Comparison of ENCODE assay signal across 9 cellular contexts in the genomic region with DNA sequence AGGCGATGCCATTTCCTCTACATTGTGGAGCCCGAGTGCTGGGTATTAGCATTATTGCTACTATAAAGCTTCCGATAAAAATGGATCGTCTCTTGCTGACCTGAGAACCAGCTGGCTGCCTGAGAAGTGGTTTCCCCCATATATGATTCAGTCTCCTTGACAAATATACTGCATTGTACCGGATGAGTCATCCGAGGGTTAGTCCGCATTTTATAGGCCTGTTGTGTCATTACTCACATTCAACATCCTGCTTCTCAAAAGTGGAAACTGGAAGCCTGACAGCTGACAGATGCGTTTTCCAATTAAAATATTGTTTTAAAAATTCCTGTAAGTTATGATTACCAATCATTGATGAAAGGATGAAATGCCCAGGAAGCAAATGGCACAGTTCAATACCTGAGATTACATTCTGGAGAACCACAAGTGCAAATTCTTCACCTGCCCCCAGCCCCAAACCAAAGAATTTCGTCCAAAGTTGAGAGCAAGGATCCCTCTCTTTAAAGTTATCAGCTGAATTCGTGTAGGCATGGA.
DNase-seq lines count a peak whose midpoint lies in the region; ATAC-seq, FAIRE-seq and TF ChIP-seq lines count a peak whose summit lies in the region.
"Had no signal": no experiment of that assay in that cellular context is flagged by ENCODE, and none has a peak within 500 bp of the region (broad histone marks: within the 10 kb centered on the region; RNA-seq: fewer than 3 reads in every experiment).

No MANE protein-coding gene starts in this region.

- TF ChIP-seq RAD21 in A549 (conservative IDR thresholded peaks at IDR 0.05 in 1 of 2, IDR thresholded peaks at IDR 0.05 in 1 of 2) = peak; percentile 14 to 20; a peak in 1 of 5 replicates

- WGBS in A549 (ENCODE audit: missing lambda C conversion rate) = 3% methylated on average over 10 of the region's 10 CpGs

- peak overlapping the region; percentile 96 for H3K27ac Mint-ChIP-seq in chondrocyte (ENCODE audit: unreplicated experiment)

- FAIRE-seq in A549 (lab: Jason Lieb, UNC) = peak; percentile 84
- FAIRE-seq: frontal cortex had no signal

- H3K36me3 ChIP-seq in muscle layer of duodenum (ENCODE audit: control insufficient read depth in 1 of 2, insufficient read depth in 2 of 2, low read length in 2 of 2) (no peaks in the 10 kb centered on the region), WERI-Rb-1 (no peaks in the 10 kb centered on the region)

- H3K27ac ChIP-seq in A549 (peak overlapping the region; percentile 39 to 73; a peak in 5 of 6 replicates), muscle layer of duodenum (ENCODE audit: low read length) (peak overlapping the region; percentile 27), WERI-Rb-1 (no peak overlapping the region)

- H3K4me1 Mint-ChIP-seq in chondrocyte (ENCODE audit: low read depth) = peaks cover 80% of the 10 kb centered on the region

- H3K9me3 ChIP-seq in A549 = no peaks in the 10 kb centered on the region
- H3K9me3 ChIP-seq in muscle layer of duodenum (ENCODE audit: control insufficient read depth in 1 of 2, low read length in 2 of 2) = no peaks in the 10 kb centered on the region
- no peaks in the 10 kb centered on the region for H3K9me3 ChIP-seq in WERI-Rb-1 (ENCODE audit: severe bottlenecking)

- H3K27me3 Mint-ChIP-seq in chondrocyte (ENCODE audit: low read depth) = no peaks in the 10 kb centered on the region

- CTCF ChIA-PET in A549 (lab: Yijun Ruan, JAX) = interaction anchor here (0.6 to 3.1 kb wide), 9 partner anchors 9 to 46 kb away, joined by 3 to 14 read pairs (median 4); no protein-coding TSS in a partner anchor

- H3K36me3 Mint-ChIP-seq in chondrocyte (ENCODE audit: low read depth) = no peaks in the 10 kb centered on the region

- peak; percentile 23 to 26; a peak in 1 of 5 replicates for TF ChIP-seq EP300 in A549 (IDR thresholded peaks at IDR 0.05)

- H3K4me2 ChIP-seq in A549 = peak overlapping the region; percentile 92

- peak; percentile 93 to 94 for ATAC-seq in A549
- ATAC-seq in HG03175 (IDR thresholded peaks at IDR 0.05; ENCODE audit: unreplicated experiment) = peak; percentile 58

- no peak for TF ChIP-seq CTCF in A549 (IDR thresholded peaks at IDR 0.05)
- no peak for TF ChIP-seq CTCF in chondrocyte (IDR thresholded peaks at IDR 0.05)
- TF ChIP-seq CTCF in WERI-Rb-1 (IDR thresholded peaks at IDR 0.05; ENCODE audit: low read depth, low read length) = no peak

- peak overlapping the region; percentile 25 for H3K4me3 ChIP-seq in A549
- peak overlapping the region in 1 of 2 donors; percentile 30 for H3K4me3 ChIP-seq in muscle layer of duodenum (ENCODE audit: low read depth in 1 of 2, low read length in 2 of 2)
- H3K4me3 ChIP-seq in WERI-Rb-1 (ENCODE audit: low read depth, low read length) = no peak overlapping the region

- H3K9me3 Mint-ChIP-seq in chondrocyte (ENCODE audit: low read depth) = no peaks in the 10 kb centered on the region

- peak overlapping the region; percentile 55 for H3K4me3 Mint-ChIP-seq in chondrocyte (ENCODE audit: unreplicated experiment)

- DNase-seq in A549 (ENCODE audit: low read depth in 1 of 2, low spot score in 1 of 2) (peak; percentile 93 to 96), GM04504 (ENCODE audit: low read depth) (peak; percentile 94), NOMO-1 treated with DMSO at 0.1 percent for 48 hours (lab: John Stamatoyannopoulos, UW; ENCODE audit: unreplicated experiment) (peak; percentile 94), chondrocyte (ENCODE audit: low spot score) (no peak), WERI-Rb-1 (no peak)
- DNase-seq in stimulated activated naive CD4-positive, alpha-beta T cell treated with Interleukin-2 at 50 U/mL for 16 hours (lab: John Stamatoyannopoulos, UW) = no peak

- TF ChIP-seq POLR2A in A549 (IDR thresholded peaks at IDR 0.05; ENCODE audit: low read length) = no peak

- POLR2A ChIA-PET in A549 (lab: Yijun Ruan, JAX) = interaction anchor here (0.5 to 2.8 kb wide), 8 partner anchors 9 to 1213 kb away, joined by 3 to 18 read pairs (median 6); a partner anchor contains a TSS

- H3K4me1 ChIP-seq in A549 (peaks cover 62% of the 10 kb centered on the region), muscle layer of duodenum (ENCODE audit: control insufficient read depth in 1 of 2, insufficient read depth in 2 of 2, low read length in 2 of 2) (peaks cover 10 to 22% of the 10 kb centered on the region in 2 donors)

- H3K27me3 ChIP-seq in muscle layer of duodenum (ENCODE audit: low read depth, low read length) (no peaks in the 10 kb centered on the region), WERI-Rb-1 (ENCODE audit: insufficient read depth, low read depth, severe bottlenecking) (no peaks in the 10 kb centered on the region)

TF ChIP-seq in A549, 52 proteins besides CTCF, POLR2A, EP300 and RAD21:
- TF ChIP-seq NFE2L2 (conservative IDR thresholded peaks at IDR 0.05; ENCODE audit: low read length) (no peak; the same call in 1 of the 2 replicates), CBX2 (IDR thresholded peaks at IDR 0.05; ENCODE audit: borderline replicate concordance, low read depth) (no peak), ZNF302 (CRISPR knock-in tag; IDR thresholded peaks at IDR 0.05) (no peak), ZSCAN20 (CRISPR knock-in tag; IDR thresholded peaks at IDR 0.05) (no peak), SMC3 (IDR thresholded peaks at IDR 0.05) (peak; percentile 37; the same call in 2 of the 3 replicates), JUNB (IDR thresholded peaks at IDR 0.05) (peak; percentile 94), RNF2 (IDR thresholded peaks at IDR 0.05; ENCODE audit: borderline replicate concordance, low read depth) (no peak), KDM1A (IDR thresholded peaks at IDR 0.05; ENCODE audit: low read depth) (no peak), CEBPB (IDR thresholded peaks at IDR 0.05) (peak; percentile 69 to 91), MAFK (IDR thresholded peaks at IDR 0.05; ENCODE audit: partially characterized antibody) (peak; percentile 45), GATA3 (IDR thresholded peaks at IDR 0.05; ENCODE audit: borderline replicate concordance) (peak; percentile 85), ESRRA (IDR thresholded peaks at IDR 0.05; ENCODE audit: borderline replicate concordance, low read length) (no peak), JUN (IDR thresholded peaks at IDR 0.05) (peak; percentile 72 to 80; a peak in 4 of 5 replicates), CHD4 (IDR thresholded peaks at IDR 0.05; ENCODE audit: borderline replicate concordance) (no peak), HOXB5 (CRISPR knock-in tag; IDR thresholded peaks at IDR 0.05) (peak; percentile 68; the same call in 1 of the 2 replicates), ZC3H11A (IDR thresholded peaks at IDR 0.05) (no peak), FOSL2 (IDR thresholded peaks at IDR 0.05) (peak; percentile 99), FOSL2 (CRISPR knock-in tag; IDR thresholded peaks at IDR 0.05) (peak; percentile 100)
- TF ChIP-seq, protein P1, sequence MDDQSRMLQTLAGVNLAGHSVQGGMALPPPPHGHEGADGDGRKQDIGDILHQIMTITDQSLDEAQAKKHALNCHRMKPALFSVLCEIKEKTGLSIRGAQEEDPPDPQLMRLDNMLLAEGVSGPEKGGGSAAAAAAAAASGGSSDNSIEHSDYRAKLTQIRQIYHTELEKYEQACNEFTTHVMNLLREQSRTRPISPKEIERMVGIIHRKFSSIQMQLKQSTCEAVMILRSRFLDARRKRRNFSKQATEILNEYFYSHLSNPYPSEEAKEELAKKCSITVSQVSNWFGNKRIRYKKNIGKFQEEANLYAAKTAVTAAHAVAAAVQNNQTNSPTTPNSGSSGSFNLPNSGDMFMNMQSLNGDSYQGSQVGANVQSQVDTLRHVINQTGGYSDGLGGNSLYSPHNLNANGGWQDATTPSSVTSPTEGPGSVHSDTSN (IDR thresholded peaks at IDR 0.05) = peak; percentile 82
- TF ChIP-seq, protein P2, sequence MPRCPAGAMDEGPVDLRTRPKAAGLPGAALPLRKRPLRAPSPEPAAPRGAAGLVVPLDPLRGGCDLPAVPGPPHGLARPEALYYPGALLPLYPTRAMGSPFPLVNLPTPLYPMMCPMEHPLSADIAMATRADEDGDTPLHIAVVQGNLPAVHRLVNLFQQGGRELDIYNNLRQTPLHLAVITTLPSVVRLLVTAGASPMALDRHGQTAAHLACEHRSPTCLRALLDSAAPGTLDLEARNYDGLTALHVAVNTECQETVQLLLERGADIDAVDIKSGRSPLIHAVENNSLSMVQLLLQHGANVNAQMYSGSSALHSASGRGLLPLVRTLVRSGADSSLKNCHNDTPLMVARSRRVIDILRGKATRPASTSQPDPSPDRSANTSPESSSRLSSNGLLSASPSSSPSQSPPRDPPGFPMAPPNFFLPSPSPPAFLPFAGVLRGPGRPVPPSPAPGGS (IDR thresholded peaks at IDR 0.05) = 0 out of 3 replicates have a peak, but pooled peaks have one; percentile 45
- TF ChIP-seq, protein P3, sequence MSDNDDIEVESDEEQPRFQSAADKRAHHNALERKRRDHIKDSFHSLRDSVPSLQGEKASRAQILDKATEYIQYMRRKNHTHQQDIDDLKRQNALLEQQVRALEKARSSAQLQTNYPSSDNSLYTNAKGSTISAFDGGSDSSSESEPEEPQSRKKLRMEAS (IDR thresholded peaks at IDR 0.05) = peak; percentile 77

Comparison
In these comparisons a context has a peak if more than half of its experiments do, and no peak if none do; other contexts are left out.
1. DNase-seq: peak in A549 (2 of 2), GM04504 (single experiment) and NOMO-1 treated with DMSO at 0.1 percent for 48 hours (single experiment); none in chondrocyte (single experiment), stimulated activated naive CD4-positive, alpha-beta T cell treated with Interleukin-2 at 50 U/mL for 16 hours (single experiment) and WERI-Rb-1 (single experiment).